1 cellular context compared by ENCODE assay signal in the genomic region with DNA sequence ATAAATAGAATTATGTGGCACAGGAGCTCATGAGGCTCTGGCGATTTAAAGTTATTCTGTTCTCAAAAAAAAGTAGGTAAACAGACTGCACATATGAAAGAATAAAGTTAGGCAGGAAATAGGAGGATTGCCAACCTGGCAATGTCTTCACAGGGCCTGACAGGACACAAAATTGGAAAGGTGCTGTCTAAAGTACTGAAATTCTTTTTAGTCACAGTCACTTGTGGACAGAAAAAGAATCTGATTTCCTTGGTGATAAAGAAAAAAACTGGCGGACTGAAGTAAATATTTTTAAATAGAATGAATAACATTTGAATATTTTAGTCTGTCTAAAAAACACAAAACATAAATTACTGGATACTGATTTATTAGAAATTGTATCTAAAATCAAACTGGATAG.
TF ChIP-seq lines count a peak whose summit lies in the region.

No MANE protein-coding gene starts in this region.

TF ChIP-seq in SK-N-SH treated with all-trans-retinoic acid at 6 μM for 48 hours, 23 proteins besides CTCF, POLR2A, EP300 and RAD21 (continued from another document):
- TF ChIP-seq, protein P1, sequence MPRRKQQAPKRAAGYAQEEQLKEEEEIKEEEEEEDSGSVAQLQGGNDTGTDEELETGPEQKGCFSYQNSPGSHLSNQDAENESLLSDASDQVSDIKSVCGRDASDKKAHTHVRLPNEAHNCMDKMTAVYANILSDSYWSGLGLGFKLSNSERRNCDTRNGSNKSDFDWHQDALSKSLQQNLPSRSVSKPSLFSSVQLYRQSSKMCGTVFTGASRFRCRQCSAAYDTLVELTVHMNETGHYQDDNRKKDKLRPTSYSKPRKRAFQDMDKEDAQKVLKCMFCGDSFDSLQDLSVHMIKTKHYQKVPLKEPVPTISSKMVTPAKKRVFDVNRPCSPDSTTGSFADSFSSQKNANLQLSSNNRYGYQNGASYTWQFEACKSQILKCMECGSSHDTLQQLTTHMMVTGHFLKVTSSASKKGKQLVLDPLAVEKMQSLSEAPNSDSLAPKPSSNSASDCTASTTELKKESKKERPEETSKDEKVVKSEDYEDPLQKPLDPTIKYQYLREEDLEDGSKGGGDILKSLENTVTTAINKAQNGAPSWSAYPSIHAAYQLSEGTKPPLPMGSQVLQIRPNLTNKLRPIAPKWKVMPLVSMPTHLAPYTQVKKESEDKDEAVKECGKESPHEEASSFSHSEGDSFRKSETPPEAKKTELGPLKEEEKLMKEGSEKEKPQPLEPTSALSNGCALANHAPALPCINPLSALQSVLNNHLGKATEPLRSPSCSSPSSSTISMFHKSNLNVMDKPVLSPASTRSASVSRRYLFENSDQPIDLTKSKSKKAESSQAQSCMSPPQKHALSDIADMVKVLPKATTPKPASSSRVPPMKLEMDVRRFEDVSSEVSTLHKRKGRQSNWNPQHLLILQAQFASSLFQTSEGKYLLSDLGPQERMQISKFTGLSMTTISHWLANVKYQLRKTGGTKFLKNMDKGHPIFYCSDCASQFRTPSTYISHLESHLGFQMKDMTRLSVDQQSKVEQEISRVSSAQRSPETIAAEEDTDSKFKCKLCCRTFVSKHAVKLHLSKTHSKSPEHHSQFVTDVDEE (CRISPR knock-in tag; IDR thresholded peaks at IDR 0.05) = no peak
- no peak for TF ChIP-seq SNAI2 (CRISPR knock-in tag; IDR thresholded peaks at IDR 0.05)
- TF ChIP-seq, protein P2, sequence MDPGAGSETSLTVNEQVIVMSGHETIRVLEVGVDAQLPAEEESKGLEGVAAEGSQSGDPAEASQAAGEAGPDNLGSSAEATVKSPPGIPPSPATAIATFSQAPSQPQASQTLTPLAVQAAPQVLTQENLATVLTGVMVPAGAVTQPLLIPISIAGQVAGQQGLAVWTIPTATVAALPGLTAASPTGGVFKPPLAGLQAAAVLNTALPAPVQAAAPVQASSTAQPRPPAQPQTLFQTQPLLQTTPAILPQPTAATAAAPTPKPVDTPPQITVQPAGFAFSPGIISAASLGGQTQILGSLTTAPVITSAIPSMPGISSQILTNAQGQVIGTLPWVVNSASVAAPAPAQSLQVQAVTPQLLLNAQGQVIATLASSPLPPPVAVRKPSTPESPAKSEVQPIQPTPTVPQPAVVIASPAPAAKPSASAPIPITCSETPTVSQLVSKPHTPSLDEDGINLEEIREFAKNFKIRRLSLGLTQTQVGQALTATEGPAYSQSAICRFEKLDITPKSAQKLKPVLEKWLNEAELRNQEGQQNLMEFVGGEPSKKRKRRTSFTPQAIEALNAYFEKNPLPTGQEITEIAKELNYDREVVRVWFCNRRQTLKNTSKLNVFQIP (CRISPR knock-in tag; IDR thresholded peaks at IDR 0.05; ENCODE audit: borderline replicate concordance, low read depth) = no peak
- no peak for TF ChIP-seq TCF4 (CRISPR knock-in tag; IDR thresholded peaks at IDR 0.05; ENCODE audit: borderline replicate concordance)
- no peak for TF ChIP-seq ZFP3 (CRISPR knock-in tag; IDR thresholded peaks at IDR 0.05)
- no peak for TF ChIP-seq ZNF70 (CRISPR knock-in tag; IDR thresholded peaks at IDR 0.05)
